ENCODE assay signal across 1 cellular context in genomic region chr1:1435911-1436633, GRCh38.
TF ChIP-seq lines count a peak whose summit lies in the region.

No MANE protein-coding gene starts in this region.

TF ChIP-seq in HepG2, 621 proteins besides CTCF, POLR2A, EP300 and RAD21:
- TF ChIP-seq ZNF883 (CRISPR knock-in tag; IDR thresholded peaks at IDR 0.05; ENCODE audit: not compliant biosample characterization) (peak; percentile 39), SAP130 (CRISPR knock-in tag; IDR thresholded peaks at IDR 0.05; ENCODE audit: low read depth) (peak; percentile 33; the same call in 1 of the 2 replicates), POLR2AphosphoS2 (IDR thresholded peaks at IDR 0.05; ENCODE audit: low read depth, low read length) (no peak), ZNF678 (CRISPR knock-in tag; IDR thresholded peaks at IDR 0.05) (0 out of 2 replicates have a peak, but pooled peaks have one; percentile 31), GZF1 (CRISPR knock-in tag; IDR thresholded peaks at IDR 0.05) (0 out of 2 replicates have a peak, but pooled peaks have one; percentile 62), ZNF781 (CRISPR knock-in tag; IDR thresholded peaks at IDR 0.05; ENCODE audit: borderline replicate concordance, not compliant biosample characterization) (no peak), ZNF317 (CRISPR knock-in tag; IDR thresholded peaks at IDR 0.05) (no peak), ZNF704 (CRISPR knock-in tag; IDR thresholded peaks at IDR 0.05; ENCODE audit: borderline replicate concordance) (0 out of 2 replicates have a peak, but pooled peaks have one; percentile 12), HOXA3 (CRISPR knock-in tag; IDR thresholded peaks at IDR 0.05) (peak; percentile 8; the same call in 1 of the 2 replicates), MXI1 (IDR thresholded peaks at IDR 0.05; ENCODE audit: borderline replicate concordance, low read depth, low read length) (0 out of 3 replicates have a peak, but pooled peaks have one; percentile 8), PITX1 (CRISPR knock-in tag; IDR thresholded peaks at IDR 0.05) (0 out of 2 replicates have a peak, but pooled peaks have one; percentile 17), TARDBP (CRISPR knock-in tag; IDR thresholded peaks at IDR 0.05) (no peak), ZNF687 (CRISPR knock-in tag; IDR thresholded peaks at IDR 0.05) (peak; percentile 35; the same call in 1 of the 2 replicates), ZBTB20 (CRISPR knock-in tag; IDR thresholded peaks at IDR 0.05; ENCODE audit: borderline replicate concordance, low read depth) (peak; percentile 57; the same call in 1 of the 2 replicates), KLF11 (CRISPR knock-in tag; IDR thresholded peaks at IDR 0.05) (no peak), ZFP91 (CRISPR knock-in tag; IDR thresholded peaks at IDR 0.05; ENCODE audit: borderline replicate concordance) (0 out of 2 replicates have a peak, but pooled peaks have one; percentile 13), ARID4A (CRISPR knock-in tag; IDR thresholded peaks at IDR 0.05; ENCODE audit: borderline replicate concordance) (peak; percentile 12; the same call in 1 of the 2 replicates), KDM5B (CRISPR knock-in tag; IDR thresholded peaks at IDR 0.05; ENCODE audit: borderline replicate concordance) (peak; percentile 29; the same call in 1 of the 2 replicates), ZSCAN25 (CRISPR knock-in tag; IDR thresholded peaks at IDR 0.05) (0 out of 2 replicates have a peak, but pooled peaks have one; percentile 28), THYN1 (CRISPR knock-in tag; IDR thresholded peaks at IDR 0.05; ENCODE audit: borderline replicate concordance, low read depth) (no peak), RBM22 (optimal IDR thresholded peaks at IDR 0.05; ENCODE audit: low read length) (peak; percentile 66), ARNT (IDR thresholded peaks at IDR 0.05) (no peak), HDAC1 (CRISPR knock-in tag; IDR thresholded peaks at IDR 0.05) (peak; percentile 28; the same call in 1 of the 2 replicates), U2AF1 (optimal IDR thresholded peaks at IDR 0.05; ENCODE audit: low read depth, low read length) (no peak), ZFX (CRISPR knock-in tag; IDR thresholded peaks at IDR 0.05; ENCODE audit: low read depth) (peak; percentile 62), HNRNPL (IDR thresholded peaks at IDR 0.05; ENCODE audit: low read depth, low read length) (peak; percentile 70), KDM2A (CRISPR knock-in tag; IDR thresholded peaks at IDR 0.05; ENCODE audit: borderline replicate concordance, low read depth) (peak; percentile 30; the same call in 1 of the 2 replicates), HDAC2 (CRISPR knock-in tag; IDR thresholded peaks at IDR 0.05) (0 out of 2 replicates have a peak, but pooled peaks have one; percentile 25), TEAD3 (CRISPR knock-in tag; optimal IDR thresholded peaks at IDR 0.05; ENCODE audit: borderline replicate concordance) (no peak), ZNF274 (CRISPR knock-in tag; IDR thresholded peaks at IDR 0.05) (0 out of 2 replicates have a peak, but pooled peaks have one; percentile 25), JUN (CRISPR knock-in tag; IDR thresholded peaks at IDR 0.05) (0 out of 2 replicates have a peak, but pooled peaks have one; percentile 11)
- TF ChIP-seq, protein P1, sequence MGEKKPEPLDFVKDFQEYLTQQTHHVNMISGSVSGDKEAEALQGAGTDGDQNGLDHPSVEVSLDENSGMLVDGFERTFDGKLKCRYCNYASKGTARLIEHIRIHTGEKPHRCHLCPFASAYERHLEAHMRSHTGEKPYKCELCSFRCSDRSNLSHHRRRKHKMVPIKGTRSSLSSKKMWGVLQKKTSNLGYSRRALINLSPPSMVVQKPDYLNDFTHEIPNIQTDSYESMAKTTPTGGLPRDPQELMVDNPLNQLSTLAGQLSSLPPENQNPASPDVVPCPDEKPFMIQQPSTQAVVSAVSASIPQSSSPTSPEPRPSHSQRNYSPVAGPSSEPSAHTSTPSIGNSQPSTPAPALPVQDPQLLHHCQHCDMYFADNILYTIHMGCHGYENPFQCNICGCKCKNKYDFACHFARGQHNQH (CRISPR knock-in tag; IDR thresholded peaks at IDR 0.05), result no peak
- TF ChIP-seq, protein P2, sequence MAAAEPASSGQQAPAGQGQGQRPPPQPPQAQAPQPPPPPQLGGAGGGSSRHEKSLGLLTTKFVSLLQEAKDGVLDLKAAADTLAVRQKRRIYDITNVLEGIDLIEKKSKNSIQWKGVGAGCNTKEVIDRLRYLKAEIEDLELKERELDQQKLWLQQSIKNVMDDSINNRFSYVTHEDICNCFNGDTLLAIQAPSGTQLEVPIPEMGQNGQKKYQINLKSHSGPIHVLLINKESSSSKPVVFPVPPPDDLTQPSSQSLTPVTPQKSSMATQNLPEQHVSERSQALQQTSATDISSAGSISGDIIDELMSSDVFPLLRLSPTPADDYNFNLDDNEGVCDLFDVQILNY (CRISPR knock-in tag; conservative IDR thresholded peaks at IDR 0.05), result 0 out of 2 replicates have a peak, but pooled peaks have one; percentile 6
- TF ChIP-seq, protein P3, sequence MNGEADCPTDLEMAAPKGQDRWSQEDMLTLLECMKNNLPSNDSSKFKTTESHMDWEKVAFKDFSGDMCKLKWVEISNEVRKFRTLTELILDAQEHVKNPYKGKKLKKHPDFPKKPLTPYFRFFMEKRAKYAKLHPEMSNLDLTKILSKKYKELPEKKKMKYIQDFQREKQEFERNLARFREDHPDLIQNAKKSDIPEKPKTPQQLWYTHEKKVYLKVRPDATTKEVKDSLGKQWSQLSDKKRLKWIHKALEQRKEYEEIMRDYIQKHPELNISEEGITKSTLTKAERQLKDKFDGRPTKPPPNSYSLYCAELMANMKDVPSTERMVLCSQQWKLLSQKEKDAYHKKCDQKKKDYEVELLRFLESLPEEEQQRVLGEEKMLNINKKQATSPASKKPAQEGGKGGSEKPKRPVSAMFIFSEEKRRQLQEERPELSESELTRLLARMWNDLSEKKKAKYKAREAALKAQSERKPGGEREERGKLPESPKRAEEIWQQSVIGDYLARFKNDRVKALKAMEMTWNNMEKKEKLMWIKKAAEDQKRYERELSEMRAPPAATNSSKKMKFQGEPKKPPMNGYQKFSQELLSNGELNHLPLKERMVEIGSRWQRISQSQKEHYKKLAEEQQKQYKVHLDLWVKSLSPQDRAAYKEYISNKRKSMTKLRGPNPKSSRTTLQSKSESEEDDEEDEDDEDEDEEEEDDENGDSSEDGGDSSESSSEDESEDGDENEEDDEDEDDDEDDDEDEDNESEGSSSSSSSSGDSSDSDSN (CRISPR knock-in tag; IDR thresholded peaks at IDR 0.05), result no peak
- TF ChIP-seq, protein P4, sequence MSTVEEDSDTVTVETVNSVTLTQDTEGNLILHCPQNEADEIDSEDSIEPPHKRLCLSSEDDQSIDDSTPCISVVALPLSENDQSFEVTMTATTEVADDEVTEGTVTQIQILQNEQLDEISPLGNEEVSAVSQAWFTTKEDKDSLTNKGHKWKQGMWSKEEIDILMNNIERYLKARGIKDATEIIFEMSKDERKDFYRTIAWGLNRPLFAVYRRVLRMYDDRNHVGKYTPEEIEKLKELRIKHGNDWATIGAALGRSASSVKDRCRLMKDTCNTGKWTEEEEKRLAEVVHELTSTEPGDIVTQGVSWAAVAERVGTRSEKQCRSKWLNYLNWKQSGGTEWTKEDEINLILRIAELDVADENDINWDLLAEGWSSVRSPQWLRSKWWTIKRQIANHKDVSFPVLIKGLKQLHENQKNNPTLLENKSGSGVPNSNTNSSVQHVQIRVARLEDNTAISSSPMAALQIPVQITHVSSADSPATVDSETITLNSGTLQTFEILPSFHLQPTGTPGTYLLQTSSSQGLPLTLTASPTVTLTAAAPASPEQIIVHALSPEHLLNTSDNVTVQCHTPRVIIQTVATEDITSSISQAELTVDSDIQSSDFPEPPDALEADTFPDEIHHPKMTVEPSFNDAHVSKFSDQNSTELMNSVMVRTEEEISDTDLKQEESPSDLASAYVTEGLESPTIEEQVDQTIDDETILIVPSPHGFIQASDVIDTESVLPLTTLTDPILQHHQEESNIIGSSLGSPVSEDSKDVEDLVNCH (CRISPR knock-in tag; IDR thresholded peaks at IDR 0.05), result no peak
TF ChIP-seq in HepG2: peak in this region for 23.
